In the genomic region with DNA sequence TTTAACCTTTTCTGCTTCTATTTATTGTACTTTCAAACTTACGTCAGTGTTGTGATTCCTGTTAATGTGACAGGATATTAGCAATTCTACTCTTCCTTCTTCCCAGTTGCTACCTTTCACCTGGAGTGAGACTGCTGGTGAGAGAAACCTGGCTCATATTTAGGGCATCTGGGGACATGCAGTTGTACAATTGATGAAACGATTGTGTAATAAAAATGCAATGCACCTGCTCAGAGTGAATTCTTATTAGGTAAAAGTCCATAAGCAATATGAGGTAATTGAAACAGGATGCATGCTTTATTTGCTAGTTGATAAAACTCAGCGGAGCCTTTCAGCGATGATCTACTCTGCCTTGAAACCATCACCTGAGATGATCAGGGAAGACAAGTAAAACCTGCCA, we compare ENCODE assay signal across 24 cellular contexts.
"Had no signal": no experiment of that assay in that cellular context is flagged by ENCODE, and none has a peak within 500 bp of the region (broad histone marks: within the 10 kb centered on the region; RNA-seq: fewer than 3 reads in every experiment).

No MANE protein-coding gene starts in this region.

- DNase-seq: activated CD4-positive, alpha-beta T cell treated with anti-CD3 and anti-CD28 coated beads, Interleukin-2, amount 10 ng/mL, durations not matched to agents 24 days and 14 days; activated CD4-positive, alpha-beta T cell treated with anti-CD3 and anti-CD28 coated beads, Interleukin-2, amount 50 U/mL, for 4 hours; activated CD8-positive, alpha-beta T cell treated with anti-CD3 and anti-CD28 coated beads for 36 hours; activated effector memory CD4-positive, alpha-beta T cell treated with anti-CD3 and anti-CD28 coated beads, Interleukin-2, amount 50 U/mL, for 16 hours; activated naive CD4-positive, alpha-beta T cell; activated naive CD4-positive, alpha-beta T cell treated with anti-CD3 and anti-CD28 coated beads, Interleukin-2, amount 50 U/mL, for 16 hours; activated naive CD8-positive, alpha-beta T cell treated with anti-CD3 and anti-CD28 coated beads for 36 hours; activated T-cell treated with anti-CD3 and anti-CD28 coated beads, Interleukin-2, amount 50 U/mL, for 1 hour; activated T-cell treated with anti-CD3 and anti-CD28 coated beads, Interleukin-2, amount 50 U/mL, for 72 hours; amygdala; MM.1S; NCI-H1092 treated with DMSO at 0.1 percent for 48 hours; NCI-H1436 treated with DMSO at 0.1 percent for 48 hours; NCI-H187 treated with DMSO at 0.1 percent for 48 hours; NCI-H2081; NCI-H2171 treated with DMSO at 0.1 percent for 48 hours; NCI-H2227 treated with DMSO at 0.1 percent for 48 hours; NCI-H446; NCI-H69; SHP77; SJCRH30; SK-N-SH had no signal

- ATAC-seq: activated CD8-positive, alpha-beta T cell treated with anti-CD3 and anti-CD28 coated beads for 36 hours; activated T-cell treated with anti-CD3 and anti-CD28 coated beads, Interleukin-2, amount 50 U/mL, for 72 hours; activated T-helper 17 cell treated with anti-CD3 and anti-CD28 coated beads, Interleukin-2, amount 50 U/mL, for 72 hours; Panc1 had no signal
